13 cellular contexts compared by ENCODE assay signal in the genomic region with DNA sequence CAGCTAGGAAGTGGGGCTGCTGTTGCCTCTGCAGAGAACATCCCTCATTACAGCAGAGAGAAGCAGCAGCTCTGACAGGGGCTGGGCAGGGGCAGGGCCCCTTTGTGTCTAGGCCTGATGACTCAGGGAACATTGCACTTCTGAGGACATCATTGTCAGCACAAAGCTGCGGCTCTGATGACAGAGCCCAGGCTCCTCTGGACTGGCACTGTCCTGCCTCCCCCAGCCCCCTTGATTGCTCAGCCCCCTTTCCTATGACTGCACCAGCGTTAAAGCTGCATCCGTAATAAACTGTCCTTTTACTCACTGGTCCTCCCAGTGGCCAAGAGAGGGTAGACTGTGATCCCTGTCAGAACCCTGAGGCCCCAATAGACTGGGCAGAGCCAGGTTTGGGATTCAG. TPM values are rescaled to one million over a fixed set of nuclear protein-coding genes. Genes with fewer than 3 reads are reported as not detected.
A peak's percentile ranks its signal among the peaks of the same experiment; 100 is the strongest.
DNase-seq lines count a peak whose midpoint lies in the region; ATAC-seq and TF ChIP-seq lines count a peak whose summit lies in the region.
"Had no signal": no experiment of that assay in that cellular context is flagged by ENCODE, and none has a peak within 500 bp of the region (broad histone marks: within the 10 kb centered on the region; RNA-seq: fewer than 3 reads in every experiment).

No MANE protein-coding gene starts in this region.

- H3K36me3 Mint-ChIP-seq in stimulated activated effector memory CD8-positive, alpha-beta T cell treated with anti-CD3 and anti-CD28 coated beads, Interleukin-12 subunit alpha, Interleukin-12 subunit beta, amount 100 ng/mL, for 72 hours, result no peaks in the 10 kb centered on the region
- H3K36me3 Mint-ChIP-seq in activated CD4-positive, alpha-beta memory T cell treated with anti-CD3 and anti-CD28 coated beads, Interleukin-2, amount 10 ng/mL, durations not matched to agents 7 days and 5 days (ENCODE audit: low read depth), result no peaks in the 10 kb centered on the region

- H3K4me3 ChIP-seq in fibroblast of lung (replicated peaks in 1 of 4; ENCODE audit: control extremely low read depth in 1 of 4, insufficient read depth in 1 of 4, low read depth in 3 of 4, low read length in 4 of 4) (no peak overlapping the region), left lung (no peak overlapping the region)
- H3K4me3 ChIP-seq: MG63, skin epidermis had no signal

- no peaks in the 10 kb centered on the region for H3K79me2 ChIP-seq in fibroblast of lung (ENCODE audit: control insufficient read depth, insufficient read depth, low read length)

- CTCF ChIA-PET in activated CD4-positive, alpha-beta memory T cell treated with anti-CD3 and anti-CD28 coated beads, Interleukin-2, amount 10 ng/mL, durations not matched to agents 7 days and 5 days (lab: Charles Lee), result interaction anchor here (0.8 kb wide), 1 partner anchor 10 kb away, joined by 3 read pairs; no protein-coding TSS in a partner anchor

- H3K27ac Mint-ChIP-seq in stimulated activated effector memory CD8-positive, alpha-beta T cell treated with anti-CD3 and anti-CD28 coated beads, Interleukin-12 subunit alpha, Interleukin-12 subunit beta, amount 100 ng/mL, for 72 hours, result no peak overlapping the region
- H3K27ac Mint-ChIP-seq in activated CD4-positive, alpha-beta memory T cell treated with anti-CD3 and anti-CD28 coated beads, Interleukin-2, amount 10 ng/mL, durations not matched to agents 7 days and 5 days, result no peak overlapping the region
- H3K27ac Mint-ChIP-seq: dendritic cell treated with granulocyte-macrophage colony-stimulating factor and Interleukin-4, amounts not matched to agents 40 ng/mL and 50 ng/mL, for 4 days had no signal

- no peak overlapping the region for H3K4me3 Mint-ChIP-seq in stimulated activated effector memory CD8-positive, alpha-beta T cell treated with anti-CD3 and anti-CD28 coated beads, Interleukin-12 subunit alpha, Interleukin-12 subunit beta, amount 100 ng/mL, for 72 hours
- no peak overlapping the region for H3K4me3 Mint-ChIP-seq in activated CD4-positive, alpha-beta memory T cell treated with anti-CD3 and anti-CD28 coated beads, Interleukin-2, amount 10 ng/mL, durations not matched to agents 7 days and 5 days
- H3K4me3 Mint-ChIP-seq: dendritic cell treated with granulocyte-macrophage colony-stimulating factor and Interleukin-4, amounts not matched to agents 40 ng/mL and 50 ng/mL, for 4 days had no signal

- no peak overlapping the region for H3K4me2 ChIP-seq in fibroblast of lung (ENCODE audit: extremely low read depth, insufficient read depth, low read length)

- H3K9me3 Mint-ChIP-seq in stimulated activated effector memory CD8-positive, alpha-beta T cell treated with anti-CD3 and anti-CD28 coated beads, Interleukin-12 subunit alpha, Interleukin-12 subunit beta, amount 100 ng/mL, for 72 hours, result no peaks in the 10 kb centered on the region
- no peaks in the 10 kb centered on the region for H3K9me3 Mint-ChIP-seq in activated CD4-positive, alpha-beta memory T cell treated with anti-CD3 and anti-CD28 coated beads, Interleukin-2, amount 10 ng/mL, durations not matched to agents 7 days and 5 days
- H3K9me3 Mint-ChIP-seq: dendritic cell treated with granulocyte-macrophage colony-stimulating factor and Interleukin-4, amounts not matched to agents 40 ng/mL and 50 ng/mL, for 4 days had no signal

- H3K36me3 ChIP-seq in fibroblast of lung (ENCODE audit: control insufficient read depth, insufficient read depth, low read length) (no peaks in the 10 kb centered on the region), left lung (no peaks in the 10 kb centered on the region)
- H3K36me3 ChIP-seq: MG63 had no signal

- POLR2A ChIA-PET in activated CD4-positive, alpha-beta memory T cell treated with anti-CD3 and anti-CD28 coated beads, Interleukin-2, amount 10 ng/mL, durations not matched to agents 7 days and 5 days (lab: Charles Lee), result no interaction called here

- H3K4me1 Mint-ChIP-seq in stimulated activated effector memory CD8-positive, alpha-beta T cell treated with anti-CD3 and anti-CD28 coated beads, Interleukin-12 subunit alpha, Interleukin-12 subunit beta, amount 100 ng/mL, for 72 hours, result no peaks in the 10 kb centered on the region
- no peaks in the 10 kb centered on the region for H3K4me1 Mint-ChIP-seq in activated CD4-positive, alpha-beta memory T cell treated with anti-CD3 and anti-CD28 coated beads, Interleukin-2, amount 10 ng/mL, durations not matched to agents 7 days and 5 days

- H4K20me1 ChIP-seq in fibroblast of lung (ENCODE audit: control insufficient read depth, extremely low read depth, insufficient read depth, low read length), result no peaks in the 10 kb centered on the region

- no peak overlapping the region for H3K9ac ChIP-seq in fibroblast of lung (ENCODE audit: insufficient read depth, low read length)

- H3K27ac ChIP-seq in fibroblast of lung (ENCODE audit: insufficient read depth, low read length), result no peak overlapping the region
- H3K27ac ChIP-seq in left lung, result no peak overlapping the region
- H3K27ac ChIP-seq: skin epidermis had no signal

- H3K27me3 ChIP-seq in fibroblast of lung (ENCODE audit: control insufficient read depth, insufficient read depth, low read length) (peaks cover 10% of the 10 kb centered on the region), left lung (peaks cover 0 to 4% of the 10 kb centered on the region in 2 donors)

- peaks cover 22% of the 10 kb centered on the region for H3K27me3 Mint-ChIP-seq in activated CD4-positive, alpha-beta memory T cell treated with anti-CD3 and anti-CD28 coated beads, Interleukin-2, amount 10 ng/mL, durations not matched to agents 7 days and 5 days

- no peaks in the 10 kb centered on the region for H3K4me1 ChIP-seq in fibroblast of lung (ENCODE audit: control insufficient read depth, extremely low read depth, insufficient read depth, low read length)
- H3K4me1 ChIP-seq in left lung, result no peaks in the 10 kb centered on the region

- TF ChIP-seq CTCF in fibroblast of lung (conservative IDR thresholded peaks at IDR 0.05 in 1 of 2, IDR thresholded peaks at IDR 0.05 in 1 of 2; ENCODE audit: low read depth in 1 of 2, low read length in 2 of 2) (peak; percentile 24 to 63), left lung (IDR thresholded peaks at IDR 0.05) (no peak)

- no peak overlapping the region for H2AFZ ChIP-seq in fibroblast of lung (ENCODE audit: low read length)

- peak; percentile 44 for ATAC-seq in stimulated activated effector memory CD8-positive, alpha-beta T cell treated with anti-CD3 and anti-CD28 coated beads, Interleukin-12 subunit alpha, Interleukin-12 subunit beta, amount 100 ng/mL, for 72 hours
- ATAC-seq in left lung, result no peak
- ATAC-seq in HG03520 (IDR thresholded peaks at IDR 0.05; ENCODE audit: unreplicated experiment), result no peak
- ATAC-seq: stimulated activated naive CD8-positive, alpha-beta T cell treated with anti-CD3 and anti-CD28 coated beads, Interleukin-15, Interleukin-2, amounts not matched to agents 100 U/mL and 50 U/mL, for 24 hours had no signal

- DNase-seq in SIG-M5 treated with dmso at 0.1 percent for 504 hours (lab: John Stamatoyannopoulos, UW; ENCODE audit: unreplicated experiment) (peak; percentile 28), SIG-M5 (lab: John Stamatoyannopoulos, UW) (no peak), RPMI7951 (ENCODE audit: low read depth) (peak; percentile 7), fibroblast of lung (ENCODE audit: low read depth in 2 of 2) (peak in 1 of 2 donors; percentile 3), left lung (no peak)
- DNase-seq in stimulated activated effector memory CD8-positive, alpha-beta T cell treated with anti-CD3 and anti-CD28 coated beads, Interleukin-12 subunit alpha, Interleukin-12 subunit beta, amount 100 ng/mL, for 72 hours (ENCODE audit: low spot score in 2 of 2), result no peak
- no peak for DNase-seq in activated CD4-positive, alpha-beta memory T cell treated with anti-CD3 and anti-CD28 coated beads, Interleukin-2, amount 10 ng/mL, durations not matched to agents 7 days and 5 days
- DNase-seq: MG63; SHP77 treated with DMSO at 0.1 percent for 48 hours; stimulated activated naive CD8-positive, alpha-beta T cell treated with anti-CD3 and anti-CD28 coated beads, Interleukin-15, Interleukin-2, amounts not matched to agents 100 U/mL and 50 U/mL, for 24 hours had no signal

- H3K9me3 ChIP-seq in fibroblast of lung (ENCODE audit: control insufficient read depth, insufficient read depth, low read depth, low read length), result no peaks in the 10 kb centered on the region
- H3K9me3 ChIP-seq in left lung, result no peaks in the 10 kb centered on the region
- H3K9me3 ChIP-seq: MG63 had no signal

- intact Hi-C loops in left lung (cut with DNase I), result no loop called here

RNA-seq across cellular contexts. Expression of gene TRH, which starts 18.3 kb away (rescaled TPM):
- total RNA-seq in RPMI7951 (2014; rRNA removed; shearing (Covaris generic)), result not detected in 2 replicates
- total RNA-seq in fibroblast of lung, result not detected in 2 replicates
- polyA plus RNA-seq in fibroblast of lung, result not detected in 2 replicates
- polyA plus RNA-seq in fibroblast of lung (2012), result not detected in 2 replicates
- not detected in 2 replicates for polyA minus RNA-seq in fibroblast of lung (ENCODE audit: low replicate concordance)
- not detected for total RNA-seq in activated CD4-positive, alpha-beta memory T cell treated with anti-CD3 and anti-CD28 coated beads, Interleukin-2, amount 10 ng/mL, durations not matched to agents 7 days and 5 days
- total RNA-seq in left lung, result not detected

Comparison
In these comparisons a context has a peak if more than half of its experiments do, and no peak if none do; other contexts are left out.
1. DNase-seq: peak in SIG-M5 treated with dmso at 0.1 percent for 504 hours (single experiment) and RPMI7951 (single experiment); none in SIG-M5 (single experiment), stimulated activated effector memory CD8-positive, alpha-beta T cell treated with anti-CD3 and anti-CD28 coated beads, Interleukin-12 subunit alpha, Interleukin-12 subunit beta, amount 100 ng/mL, for 72 hours (0 of 2), activated CD4-positive, alpha-beta memory T cell treated with anti-CD3 and anti-CD28 coated beads, Interleukin-2, amount 10 ng/mL, durations not matched to agents 7 days and 5 days (single experiment) and left lung (0 of 2).
2. CTCF ChIP-seq: peak in fibroblast of lung (2 of 2); none in left lung (0 of 2).